ENCODE assay signal across 8 cellular contexts in the genomic region with DNA sequence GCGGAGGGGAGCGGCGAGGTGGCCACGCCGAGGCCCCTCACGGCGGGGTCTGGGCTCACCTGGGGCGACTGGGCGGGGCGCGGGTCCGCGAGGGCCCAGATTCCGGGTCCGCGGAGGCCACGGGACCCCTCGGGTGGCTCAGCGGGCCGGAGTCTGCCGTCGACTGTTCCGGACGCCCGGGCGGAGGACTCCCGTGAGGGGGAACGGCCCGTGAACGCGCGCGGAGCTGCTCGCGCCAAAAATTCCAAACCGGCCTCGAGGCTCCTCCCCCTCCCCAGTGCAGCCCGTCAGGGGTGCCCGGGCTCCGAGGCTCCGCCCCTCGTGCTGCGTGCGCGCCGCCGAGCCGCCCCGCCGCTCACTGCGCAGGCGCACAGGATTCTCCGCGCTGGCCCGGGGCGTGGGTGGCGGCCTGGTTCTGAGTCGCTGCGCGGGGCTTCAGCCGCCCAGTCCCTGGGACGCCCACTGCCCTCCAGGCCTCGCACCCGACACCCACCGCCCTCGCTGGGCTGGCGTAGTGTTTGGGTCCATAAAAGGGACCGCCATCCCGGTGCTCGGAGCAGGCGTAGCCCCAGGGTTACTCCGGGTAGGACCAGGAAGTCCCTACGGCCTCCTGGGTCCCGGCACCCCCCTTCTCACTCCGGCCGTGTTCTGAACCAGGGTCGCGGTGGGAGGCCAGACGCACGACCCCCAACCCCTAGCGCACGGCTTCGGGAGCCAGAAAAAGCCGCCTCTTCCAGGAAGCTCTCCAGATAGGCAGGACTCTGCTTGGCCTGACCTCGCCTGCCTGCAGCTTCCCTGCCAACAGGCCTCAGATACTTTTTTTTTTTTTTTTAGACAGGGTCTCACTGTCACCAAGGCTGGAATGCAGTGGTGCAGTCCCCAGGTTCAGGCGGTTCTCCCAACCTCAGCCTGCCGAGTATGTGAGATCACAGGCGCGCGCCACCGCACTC. TPM values are rescaled to one million over a fixed set of nuclear protein-coding genes. Genes with fewer than 3 reads are reported as not detected.
A peak's percentile ranks its signal among the peaks of the same experiment; 100 is the strongest.
DNase-seq lines count a peak whose midpoint lies in the region; TF ChIP-seq lines count a peak whose summit lies in the region.

A gene (minus strand): TSS at position 220 of the 950 bp plus-strand sequence. CDS start 789 bp downstream, outside the sequence.

- H3K27me3 ChIP-seq in SU-DHL-6 (ENCODE audit: low read length) (no peaks in the 10 kb centered on the region), ovary (no peaks in the 10 kb centered on the region), thyroid gland (no peaks in the 10 kb centered on the region)

- H3K9me3 ChIP-seq in SU-DHL-6 (ENCODE audit: insufficient read depth, low read length) (no peaks in the 10 kb centered on the region), ovary (no peaks in the 10 kb centered on the region), thyroid gland (no peaks in the 10 kb centered on the region)

- H3K4me3 ChIP-seq in GM08714 (ENCODE audit: low read length) (peak within 1 kb of the TSS; percentile 67), NB4 (ENCODE audit: low read depth, low read length) (peak within 1 kb of the TSS; percentile 71), SU-DHL-6 (ENCODE audit: insufficient read depth, low read length, poor library complexity, severe bottlenecking) (peak within 1 kb of the TSS; percentile 83), ovary (peak within 1 kb of the TSS; percentile 77), thyroid gland (replicated peaks in 1 of 3) (peak within 1 kb of the TSS; percentile 8 to 61 (median 40))

- TF ChIP-seq CTCF in HFFc6 (IDR thresholded peaks at IDR 0.05) = no peak
- TF ChIP-seq CTCF in NB4 (IDR thresholded peaks at IDR 0.05; ENCODE audit: low read depth, low read length) = no peak
- TF ChIP-seq CTCF in SU-DHL-6 (IDR thresholded peaks at IDR 0.05; ENCODE audit: insufficient read depth, low read length, poor library complexity, severe bottlenecking) = no peak
- no peak for TF ChIP-seq CTCF in ovary (IDR thresholded peaks at IDR 0.05)
- no peak for TF ChIP-seq CTCF in thyroid gland (IDR thresholded peaks at IDR 0.05)

- TF ChIP-seq EP300 in ovary (IDR thresholded peaks at IDR 0.05) = no peak

- H3K9ac ChIP-seq in SU-DHL-6 (ENCODE audit: low read length) = peak within 1 kb of the TSS; percentile 90

- H3K79me2 ChIP-seq in SU-DHL-6 (ENCODE audit: insufficient read depth, low read length) = peaks cover 23% of the 10 kb centered on the region

- H3K4me3 Mint-ChIP-seq in HFFc6 = peak within 1 kb of the TSS; percentile 88
- peak within 1 kb of the TSS; percentile 89 for H3K4me3 Mint-ChIP-seq in activated naive CD8-positive, alpha-beta T cell treated with anti-CD3 and anti-CD28 coated beads for 36 hours

- peaks cover 5% of the 10 kb centered on the region; the same call in 1 of the 2 replicates for H3K27me3 Mint-ChIP-seq in HFFc6 (ENCODE audit: insufficient read depth)
- peaks cover 4% of the 10 kb centered on the region for H3K27me3 Mint-ChIP-seq in activated naive CD8-positive, alpha-beta T cell treated with anti-CD3 and anti-CD28 coated beads for 36 hours

- H3K9me3 Mint-ChIP-seq in HFFc6 = no peaks in the 10 kb centered on the region
- no peaks in the 10 kb centered on the region for H3K9me3 Mint-ChIP-seq in activated naive CD8-positive, alpha-beta T cell treated with anti-CD3 and anti-CD28 coated beads for 36 hours

- peak within 1 kb of the TSS; percentile 29 for H2AFZ ChIP-seq in SU-DHL-6 (ENCODE audit: low read depth, low read length, severe bottlenecking)

- peak within 1 kb of the TSS; percentile 73 for H3K27ac Mint-ChIP-seq in HFFc6
- peak within 1 kb of the TSS; percentile 90 for H3K27ac Mint-ChIP-seq in activated naive CD8-positive, alpha-beta T cell treated with anti-CD3 and anti-CD28 coated beads for 36 hours

- H3K36me3 ChIP-seq in SU-DHL-6 (ENCODE audit: low read length) (no peaks in the 10 kb centered on the region), ovary (no peaks in the 10 kb centered on the region), thyroid gland (no peaks in the 10 kb centered on the region)

- H3F3A ChIP-seq in SU-DHL-6 (ENCODE audit: insufficient read depth) = peaks cover 21% of the 10 kb centered on the region

- peak within 1 kb of the TSS; percentile 76 for H3K4me2 ChIP-seq in SU-DHL-6 (ENCODE audit: low read depth, low read length, poor library complexity, severe bottlenecking)

- WGBS in ovary, 3 donors = 4 to 9% (median 8%) methylated on average over 55 to 91 of the region's 91 CpGs
- 15 to 50% methylated on average over 10 to 34 of the region's 91 CpGs for WGBS in thyroid gland, 2 donors

- intact Hi-C loops in head of caudate nucleus (cut with DNase I) = no loop called here
- intact Hi-C loops in ovary (cut with DNase I) = no loop called here
- intact Hi-C loops in thyroid gland (cut with DNase I) = no loop called here

- peak; percentile 67 for DNase-seq in HFFc6
- DNase-seq in NB4 (ENCODE audit: low read depth) = peak; percentile 88
- DNase-seq in activated naive CD8-positive, alpha-beta T cell treated with anti-CD3 and anti-CD28 coated beads for 36 hours = peak; percentile 99
- peak; percentile 72 to 97 (median 91) for DNase-seq in head of caudate nucleus
- DNase-seq in ovary = peak; percentile 90 to 97 (median 94)
- peak; percentile 90 to 91 for DNase-seq in thyroid gland

- H3K9me2 ChIP-seq in SU-DHL-6 (replicated peaks; ENCODE audit: insufficient read depth, low read length) = no peaks in the 10 kb centered on the region

- H3K4me1 ChIP-seq in ovary (ENCODE audit: insufficient read depth) (peaks cover 8% of the 10 kb centered on the region), thyroid gland (peaks cover 8 to 20% of the 10 kb centered on the region in 2 donors)

- peak; percentile 98 for TF ChIP-seq POLR2A in NB4 (IDR thresholded peaks at IDR 0.05; ENCODE audit: extremely low read depth, insufficient read length)
- peak; percentile 91 for TF ChIP-seq POLR2A in ovary (IDR thresholded peaks at IDR 0.05)
- TF ChIP-seq POLR2A in thyroid gland (IDR thresholded peaks at IDR 0.05) = peak; percentile 79 to 88

- peaks cover 24% of the 10 kb centered on the region for H3K4me1 Mint-ChIP-seq in HFFc6 (ENCODE audit: low read depth)
- H3K4me1 Mint-ChIP-seq in activated naive CD8-positive, alpha-beta T cell treated with anti-CD3 and anti-CD28 coated beads for 36 hours = peaks cover 5% of the 10 kb centered on the region

- H4K20me1 ChIP-seq in SU-DHL-6 (ENCODE audit: low read depth, low read length) = no peaks in the 10 kb centered on the region

- peak within 1 kb of the TSS; percentile 80 for H3K27ac ChIP-seq in SU-DHL-6 (ENCODE audit: low read depth, low read length)
- peak within 1 kb of the TSS; percentile 4 to 59 for H3K27ac ChIP-seq in ovary
- H3K27ac ChIP-seq in thyroid gland = peak within 1 kb of the TSS; percentile 57 to 77 (median 61)

- H3K36me3 Mint-ChIP-seq in HFFc6 (ENCODE audit: low read depth) = no peaks in the 10 kb centered on the region
- peaks cover 26% of the 10 kb centered on the region for H3K36me3 Mint-ChIP-seq in activated naive CD8-positive, alpha-beta T cell treated with anti-CD3 and anti-CD28 coated beads for 36 hours

RNA-seq across cellular contexts. Expression of the gene that starts here (rescaled TPM):
- 10 to 100 TPM; 21.1 to 40.8 (median 36.7) TPM for total RNA-seq in HFFc6 (2021; fragmentation: NEBNext Ultra II Directional; extraction: Animal tissue kit (Norgen Biotek cat#: 25700))
- 100 to 1,000 TPM; 144 to 145 TPM for total RNA-seq in activated naive CD8-positive, alpha-beta T cell treated with anti-CD3 and anti-CD28 coated beads for 36 hours
- total RNA-seq in ovary (1 to 10 TPM in 3 of 7 donors, under 1 TPM in 2, not detected in 2; 0.23 to 2.6 (median 1.1) TPM), thyroid gland (under 1 TPM in 2 of 4 donors, not detected in 2; 0.81 to 0.88 TPM)
- under 1 TPM in 1 of 2 donors, not detected in 1; 0.52 TPM for polyA plus RNA-seq in ovary

Comparison
In these comparisons a context has a peak if more than half of its experiments do, and no peak if none do; other contexts are left out.
1. Peak in every context shown above with its lines: DNase-seq, H3K4me3 ChIP-seq and H3K27ac ChIP-seq.
2. RNA of the gene that starts here (total RNA-seq): 144 to 145 TPM in activated naive CD8-positive, alpha-beta T cell treated with anti-CD3 and anti-CD28 coated beads for 36 hours and 21.1 to 40.8 TPM in HFFc6; 0.81 to 0.88 TPM in thyroid gland and 0.23 to 2.6 TPM in ovary; every median in the first group is over 4 times any median in the second.
3. Peak in DNase-seq, H3K4me3 ChIP-seq and H3K27ac ChIP-seq in thyroid gland; RNA of the gene not detected or under 1 TPM.